Comparison of ENCODE assay signal across 8 cellular contexts in genomic region chr4:70544279-70544870, GRCh38. TPM values are rescaled to one million over a fixed set of nuclear protein-coding genes. Genes with fewer than 3 reads are reported as not detected.
DNase-seq lines count a peak whose midpoint lies in the region; ATAC-seq and TF ChIP-seq lines count a peak whose summit lies in the region.

No MANE protein-coding gene starts in this region.

- H3K9me3 ChIP-seq in RWPE2 (ENCODE audit: severe bottlenecking) = no peaks in the 10 kb centered on the region
- no peaks in the 10 kb centered on the region for H3K9me3 ChIP-seq in testis

- peaks cover 4% of the 10 kb centered on the region for H3K4me1 ChIP-seq in RWPE2 (ENCODE audit: insufficient read depth, poor library complexity, severe bottlenecking)
- H3K4me1 ChIP-seq in testis = no peaks in the 10 kb centered on the region

- ATAC-seq in HG02610 (IDR thresholded peaks at IDR 0.05; ENCODE audit: unreplicated experiment) = peak; percentile 51
- peak; percentile 65 for ATAC-seq in RWPE2 (ENCODE audit: low read depth)

- H3K36me3 ChIP-seq in RWPE2 (ENCODE audit: low read depth) (no peaks in the 10 kb centered on the region), testis (ENCODE audit: low read depth, missing control alignments) (no peaks in the 10 kb centered on the region)

- TF ChIP-seq CTCF in GM12864 (IDR thresholded peaks at IDR 0.05; ENCODE audit: low read depth, low read length, missing control alignments) (peak; percentile 65), RWPE2 (IDR thresholded peaks at IDR 0.05; ENCODE audit: poor library complexity, severe bottlenecking) (peak; percentile 82), testis (IDR thresholded peaks at IDR 0.05) (peak in 1 of 3 experiments; percentile 44)

- DNase-seq in GM12864 (ENCODE audit: low read depth) (no peak), RWPE2 (ENCODE audit: low spot score) (no peak), left kidney (ENCODE audit: low read depth, low spot score) (peak; percentile 9), testis (no peak), activated T-cell treated with anti-CD3 and anti-CD28 coated beads for 4 hours (no peak), cardiac septum (ENCODE audit: low spot score) (no peak)
- no peak for DNase-seq in stimulated activated CD4-positive, alpha-beta T cell treated with anti-CD3 and anti-CD28 coated beads, Interleukin-4, amount 100 ng/mL, for 1 hour

- H3K27me3 ChIP-seq in RWPE2 (ENCODE audit: insufficient read depth, poor library complexity, severe bottlenecking) = no peaks in the 10 kb centered on the region
- H3K27me3 ChIP-seq in testis = no peaks in the 10 kb centered on the region

- H3K27ac ChIP-seq in RWPE2 (ENCODE audit: poor library complexity, severe bottlenecking) (no peak overlapping the region), testis (no peak overlapping the region)

- H3K4me3 ChIP-seq in GM12864 (ENCODE audit: low read depth, low read length) (no peak overlapping the region), RWPE2 (ENCODE audit: severe bottlenecking) (no peak overlapping the region), testis (no peak overlapping the region)

- intact Hi-C loops in testis (cut with DNase I; ENCODE audit: low total_unique reads) = no loop called here
- intact Hi-C loops in cardiac septum (cut with DNase I) = no loop called here

- no peak for TF ChIP-seq POLR2A in testis (IDR thresholded peaks at IDR 0.05)

RNA-seq across cellular contexts. Expression of gene AMTN, which starts 26.0 kb away (rescaled TPM):
- total RNA-seq in testis = not detected
- polyA plus RNA-seq in testis (ENCODE audit: insufficient read depth, low read depth, low replicate concordance) = not detected
- not detected for total RNA-seq in cardiac septum

RNA-seq across cellular contexts. Expression of gene AMBN, which starts 47.7 kb away (rescaled TPM):
- under 1 TPM in 1 of 2 donors, not detected in 1; 0.74 TPM for total RNA-seq in testis
- polyA plus RNA-seq in testis (ENCODE audit: insufficient read depth, low read depth, low replicate concordance) = 0.21 TPM
- not detected for total RNA-seq in cardiac septum
